In the genomic region with DNA sequence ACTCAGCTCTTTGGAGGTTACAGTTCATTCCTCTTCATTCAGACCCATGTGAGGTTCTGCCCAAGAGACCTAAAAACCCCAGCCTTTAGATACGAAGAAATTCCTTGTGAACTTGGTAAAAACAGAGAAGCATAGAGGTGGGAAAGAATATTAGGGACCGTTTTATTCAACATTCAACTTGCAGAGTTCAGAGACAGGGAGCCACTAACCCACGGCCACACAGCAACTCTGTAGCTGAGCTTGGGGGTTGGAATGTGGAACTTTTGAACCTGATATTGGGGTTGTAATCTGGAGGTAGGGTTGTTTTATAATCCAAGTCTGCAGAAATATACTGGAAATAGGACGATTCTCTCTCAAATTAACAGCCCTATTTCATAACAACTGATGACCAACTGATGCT, we compare ENCODE assay signal across 2 cellular contexts.
A peak's percentile ranks its signal among the peaks of the same experiment; 100 is the strongest.
TF ChIP-seq lines count a peak whose summit lies in the region.

No MANE protein-coding gene starts in this region.

TF ChIP-seq in GM23338, 12 proteins besides CTCF, POLR2A, EP300 and RAD21:
- TF ChIP-seq STAT1 (IDR thresholded peaks at IDR 0.05; ENCODE audit: unreplicated experiment) (no peak), CREB1 (CRISPR knock-in tag; IDR thresholded peaks at IDR 0.05; ENCODE audit: low read depth) (no peak), POLR2AphosphoS5 (IDR thresholded peaks at IDR 0.05; ENCODE audit: low read depth) (no peak), EZH2 (IDR thresholded peaks at IDR 0.05; ENCODE audit: low read depth, unreplicated experiment) (no peak), NANOG (IDR thresholded peaks at IDR 0.05; ENCODE audit: borderline replicate concordance) (no peak), JUNB (IDR thresholded peaks at IDR 0.05; ENCODE audit: unreplicated experiment) (no peak), ZNF331 (CRISPR knock-in tag; IDR thresholded peaks at IDR 0.05; ENCODE audit: low read depth) (no peak)
- TF ChIP-seq, protein P1, sequence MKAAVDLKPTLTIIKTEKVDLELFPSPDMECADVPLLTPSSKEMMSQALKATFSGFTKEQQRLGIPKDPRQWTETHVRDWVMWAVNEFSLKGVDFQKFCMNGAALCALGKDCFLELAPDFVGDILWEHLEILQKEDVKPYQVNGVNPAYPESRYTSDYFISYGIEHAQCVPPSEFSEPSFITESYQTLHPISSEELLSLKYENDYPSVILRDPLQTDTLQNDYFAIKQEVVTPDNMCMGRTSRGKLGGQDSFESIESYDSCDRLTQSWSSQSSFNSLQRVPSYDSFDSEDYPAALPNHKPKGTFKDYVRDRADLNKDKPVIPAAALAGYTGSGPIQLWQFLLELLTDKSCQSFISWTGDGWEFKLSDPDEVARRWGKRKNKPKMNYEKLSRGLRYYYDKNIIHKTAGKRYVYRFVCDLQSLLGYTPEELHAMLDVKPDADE (IDR thresholded peaks at IDR 0.05), result no peak
- TF ChIP-seq, protein P2, sequence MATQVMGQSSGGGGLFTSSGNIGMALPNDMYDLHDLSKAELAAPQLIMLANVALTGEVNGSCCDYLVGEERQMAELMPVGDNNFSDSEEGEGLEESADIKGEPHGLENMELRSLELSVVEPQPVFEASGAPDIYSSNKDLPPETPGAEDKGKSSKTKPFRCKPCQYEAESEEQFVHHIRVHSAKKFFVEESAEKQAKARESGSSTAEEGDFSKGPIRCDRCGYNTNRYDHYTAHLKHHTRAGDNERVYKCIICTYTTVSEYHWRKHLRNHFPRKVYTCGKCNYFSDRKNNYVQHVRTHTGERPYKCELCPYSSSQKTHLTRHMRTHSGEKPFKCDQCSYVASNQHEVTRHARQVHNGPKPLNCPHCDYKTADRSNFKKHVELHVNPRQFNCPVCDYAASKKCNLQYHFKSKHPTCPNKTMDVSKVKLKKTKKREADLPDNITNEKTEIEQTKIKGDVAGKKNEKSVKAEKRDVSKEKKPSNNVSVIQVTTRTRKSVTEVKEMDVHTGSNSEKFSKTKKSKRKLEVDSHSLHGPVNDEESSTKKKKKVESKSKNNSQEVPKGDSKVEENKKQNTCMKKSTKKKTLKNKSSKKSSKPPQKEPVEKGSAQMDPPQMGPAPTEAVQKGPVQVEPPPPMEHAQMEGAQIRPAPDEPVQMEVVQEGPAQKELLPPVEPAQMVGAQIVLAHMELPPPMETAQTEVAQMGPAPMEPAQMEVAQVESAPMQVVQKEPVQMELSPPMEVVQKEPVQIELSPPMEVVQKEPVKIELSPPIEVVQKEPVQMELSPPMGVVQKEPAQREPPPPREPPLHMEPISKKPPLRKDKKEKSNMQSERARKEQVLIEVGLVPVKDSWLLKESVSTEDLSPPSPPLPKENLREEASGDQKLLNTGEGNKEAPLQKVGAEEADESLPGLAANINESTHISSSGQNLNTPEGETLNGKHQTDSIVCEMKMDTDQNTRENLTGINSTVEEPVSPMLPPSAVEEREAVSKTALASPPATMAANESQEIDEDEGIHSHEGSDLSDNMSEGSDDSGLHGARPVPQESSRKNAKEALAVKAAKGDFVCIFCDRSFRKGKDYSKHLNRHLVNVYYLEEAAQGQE (IDR thresholded peaks at IDR 0.05; ENCODE audit: unreplicated experiment), result no peak
- TF ChIP-seq, protein P3, sequence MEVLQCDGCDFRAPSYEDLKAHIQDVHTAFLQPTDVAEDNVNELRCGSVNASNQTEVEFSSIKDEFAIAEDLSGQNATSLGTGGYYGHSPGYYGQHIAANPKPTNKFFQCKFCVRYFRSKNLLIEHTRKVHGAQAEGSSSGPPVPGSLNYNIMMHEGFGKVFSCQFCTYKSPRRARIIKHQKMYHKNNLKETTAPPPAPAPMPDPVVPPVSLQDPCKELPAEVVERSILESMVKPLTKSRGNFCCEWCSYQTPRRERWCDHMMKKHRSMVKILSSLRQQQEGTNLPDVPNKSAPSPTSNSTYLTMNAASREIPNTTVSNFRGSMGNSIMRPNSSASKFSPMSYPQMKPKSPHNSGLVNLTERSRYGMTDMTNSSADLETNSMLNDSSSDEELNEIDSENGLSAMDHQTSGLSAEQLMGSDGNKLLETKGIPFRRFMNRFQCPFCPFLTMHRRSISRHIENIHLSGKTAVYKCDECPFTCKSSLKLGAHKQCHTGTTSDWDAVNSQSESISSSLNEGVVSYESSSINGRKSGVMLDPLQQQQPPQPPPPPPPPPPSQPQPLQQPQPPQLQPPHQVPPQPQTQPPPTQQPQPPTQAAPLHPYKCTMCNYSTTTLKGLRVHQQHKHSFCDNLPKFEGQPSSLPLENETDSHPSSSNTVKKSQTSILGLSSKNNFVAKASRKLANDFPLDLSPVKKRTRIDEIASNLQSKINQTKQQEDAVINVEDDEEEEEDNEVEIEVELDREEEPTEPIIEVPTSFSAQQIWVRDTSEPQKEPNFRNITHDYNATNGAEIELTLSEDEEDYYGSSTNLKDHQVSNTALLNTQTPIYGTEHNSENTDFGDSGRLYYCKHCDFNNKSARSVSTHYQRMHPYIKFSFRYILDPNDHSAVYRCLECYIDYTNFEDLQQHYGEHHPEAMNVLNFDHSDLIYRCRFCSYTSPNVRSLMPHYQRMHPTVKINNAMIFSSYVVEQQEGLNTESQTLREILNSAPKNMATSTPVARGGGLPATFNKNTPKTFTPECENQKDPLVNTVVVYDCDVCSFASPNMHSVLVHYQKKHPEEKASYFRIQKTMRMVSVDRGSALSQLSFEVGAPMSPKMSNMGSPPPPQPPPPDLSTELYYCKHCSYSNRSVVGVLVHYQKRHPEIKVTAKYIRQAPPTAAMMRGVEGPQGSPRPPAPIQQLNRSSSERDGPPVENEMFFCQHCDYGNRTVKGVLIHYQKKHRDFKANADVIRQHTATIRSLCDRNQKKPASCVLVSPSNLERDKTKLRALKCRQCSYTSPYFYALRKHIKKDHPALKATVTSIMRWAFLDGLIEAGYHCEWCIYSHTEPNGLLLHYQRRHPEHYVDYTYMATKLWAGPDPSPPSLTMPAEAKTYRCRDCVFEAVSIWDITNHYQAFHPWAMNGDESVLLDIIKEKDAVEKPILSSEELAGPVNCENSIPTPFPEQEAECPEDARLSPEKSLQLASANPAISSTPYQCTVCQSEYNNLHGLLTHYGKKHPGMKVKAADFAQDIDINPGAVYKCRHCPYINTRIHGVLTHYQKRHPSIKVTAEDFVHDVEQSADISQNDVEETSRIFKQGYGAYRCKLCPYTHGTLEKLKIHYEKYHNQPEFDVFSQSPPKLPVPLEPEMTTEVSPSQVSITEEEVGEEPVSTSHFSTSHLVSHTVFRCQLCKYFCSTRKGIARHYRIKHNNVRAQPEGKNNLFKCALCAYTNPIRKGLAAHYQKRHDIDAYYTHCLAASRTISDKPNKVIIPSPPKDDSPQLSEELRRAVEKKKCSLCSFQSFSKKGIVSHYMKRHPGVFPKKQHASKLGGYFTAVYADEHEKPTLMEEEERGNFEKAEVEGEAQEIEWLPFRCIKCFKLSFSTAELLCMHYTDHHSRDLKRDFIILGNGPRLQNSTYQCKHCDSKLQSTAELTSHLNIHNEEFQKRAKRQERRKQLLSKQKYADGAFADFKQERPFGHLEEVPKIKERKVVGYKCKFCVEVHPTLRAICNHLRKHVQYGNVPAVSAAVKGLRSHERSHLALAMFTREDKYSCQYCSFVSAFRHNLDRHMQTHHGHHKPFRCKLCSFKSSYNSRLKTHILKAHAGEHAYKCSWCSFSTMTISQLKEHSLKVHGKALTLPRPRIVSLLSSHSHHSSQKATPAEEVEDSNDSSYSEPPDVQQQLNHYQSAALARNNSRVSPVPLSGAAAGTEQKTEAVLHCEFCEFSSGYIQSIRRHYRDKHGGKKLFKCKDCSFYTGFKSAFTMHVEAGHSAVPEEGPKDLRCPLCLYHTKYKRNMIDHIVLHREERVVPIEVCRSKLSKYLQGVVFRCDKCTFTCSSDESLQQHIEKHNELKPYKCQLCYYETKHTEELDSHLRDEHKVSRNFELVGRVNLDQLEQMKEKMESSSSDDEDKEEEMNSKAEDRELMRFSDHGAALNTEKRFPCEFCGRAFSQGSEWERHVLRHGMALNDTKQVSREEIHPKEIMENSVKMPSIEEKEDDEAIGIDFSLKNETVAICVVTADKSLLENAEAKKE (CRISPR knock-in tag; IDR thresholded peaks at IDR 0.05), result no peak

TF ChIP-seq in K562, 482 proteins besides CTCF, POLR2A, EP300 and RAD21:
- no peak for TF ChIP-seq SAFB (IDR thresholded peaks at IDR 0.05; ENCODE audit: borderline replicate concordance, low read depth, low read length)
- no peak for TF ChIP-seq HDAC1 (IDR thresholded peaks at IDR 0.05)
- TF ChIP-seq RBM25 (IDR thresholded peaks at IDR 0.05; ENCODE audit: low read depth, low read length, severe bottlenecking), result peak; percentile 71
- no peak for TF ChIP-seq ZNF583 (CRISPR knock-in tag; IDR thresholded peaks at IDR 0.05)
- peak; percentile 66 for TF ChIP-seq ZFP36 (IDR thresholded peaks at IDR 0.05; ENCODE audit: low read depth, low read length, partially characterized antibody)
- no peak for TF ChIP-seq TARDBP (IDR thresholded peaks at IDR 0.05)
- TF ChIP-seq BCOR (IDR thresholded peaks at IDR 0.05), result 0 out of 2 replicates have a peak, but pooled peaks have one; percentile 10
TF ChIP-seq in K562: peak in this region for 3.
